Comparison of ENCODE assay signal across 1 cellular context in the genomic region with DNA sequence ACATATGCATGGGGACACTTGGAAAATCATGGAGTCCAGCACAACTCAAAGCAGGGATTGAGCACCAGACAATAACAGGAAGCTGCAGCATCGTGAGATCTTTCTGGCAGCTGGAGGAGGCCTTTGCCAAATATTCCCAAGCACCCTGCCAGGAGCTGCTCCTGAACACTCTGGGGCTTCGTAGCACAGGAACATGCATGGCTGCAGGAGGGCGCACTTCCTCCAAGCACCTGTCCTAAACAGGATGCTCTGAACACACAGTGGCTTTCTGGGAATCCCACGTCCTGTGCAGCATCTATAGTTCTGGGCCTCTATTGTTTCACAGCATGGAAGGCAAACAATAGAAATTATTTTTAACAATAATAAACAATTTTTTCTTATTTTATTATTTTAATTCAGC.
TF ChIP-seq lines count a peak whose summit lies in the region.

No MANE protein-coding gene starts in this region.

TF ChIP-seq in WTC11, 78 proteins besides CTCF, POLR2A, EP300 and RAD21 (continued from another document):
- TF ChIP-seq ATF2 (CRISPR knock-in tag; IDR thresholded peaks at IDR 0.05; ENCODE audit: borderline replicate concordance, low read depth), result no peak
- TF ChIP-seq, protein P1, sequence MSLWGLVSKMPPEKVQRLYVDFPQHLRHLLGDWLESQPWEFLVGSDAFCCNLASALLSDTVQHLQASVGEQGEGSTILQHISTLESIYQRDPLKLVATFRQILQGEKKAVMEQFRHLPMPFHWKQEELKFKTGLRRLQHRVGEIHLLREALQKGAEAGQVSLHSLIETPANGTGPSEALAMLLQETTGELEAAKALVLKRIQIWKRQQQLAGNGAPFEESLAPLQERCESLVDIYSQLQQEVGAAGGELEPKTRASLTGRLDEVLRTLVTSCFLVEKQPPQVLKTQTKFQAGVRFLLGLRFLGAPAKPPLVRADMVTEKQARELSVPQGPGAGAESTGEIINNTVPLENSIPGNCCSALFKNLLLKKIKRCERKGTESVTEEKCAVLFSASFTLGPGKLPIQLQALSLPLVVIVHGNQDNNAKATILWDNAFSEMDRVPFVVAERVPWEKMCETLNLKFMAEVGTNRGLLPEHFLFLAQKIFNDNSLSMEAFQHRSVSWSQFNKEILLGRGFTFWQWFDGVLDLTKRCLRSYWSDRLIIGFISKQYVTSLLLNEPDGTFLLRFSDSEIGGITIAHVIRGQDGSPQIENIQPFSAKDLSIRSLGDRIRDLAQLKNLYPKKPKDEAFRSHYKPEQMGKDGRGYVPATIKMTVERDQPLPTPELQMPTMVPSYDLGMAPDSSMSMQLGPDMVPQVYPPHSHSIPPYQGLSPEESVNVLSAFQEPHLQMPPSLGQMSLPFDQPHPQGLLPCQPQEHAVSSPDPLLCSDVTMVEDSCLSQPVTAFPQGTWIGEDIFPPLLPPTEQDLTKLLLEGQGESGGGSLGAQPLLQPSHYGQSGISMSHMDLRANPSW (CRISPR knock-in tag; conservative IDR thresholded peaks at IDR 0.05; ENCODE audit: low read depth), result no peak
- TF ChIP-seq PRRX2 (CRISPR knock-in tag; IDR thresholded peaks at IDR 0.05), result no peak
- no peak for TF ChIP-seq EMX1 (CRISPR knock-in tag; IDR thresholded peaks at IDR 0.05)
- no peak for TF ChIP-seq ETV6 (CRISPR knock-in tag; IDR thresholded peaks at IDR 0.05)
- no peak for TF ChIP-seq OVOL2 (CRISPR knock-in tag; IDR thresholded peaks at IDR 0.05; ENCODE audit: borderline replicate concordance)
- TF ChIP-seq ELF4 (CRISPR knock-in tag; IDR thresholded peaks at IDR 0.05; ENCODE audit: low read depth), result no peak
- no peak for TF ChIP-seq GABPB1 (CRISPR knock-in tag; IDR thresholded peaks at IDR 0.05)
- TF ChIP-seq GTF2I (CRISPR knock-in tag; conservative IDR thresholded peaks at IDR 0.05), result no peak
- no peak for TF ChIP-seq ARID4B (CRISPR knock-in tag; IDR thresholded peaks at IDR 0.05; ENCODE audit: borderline replicate concordance)
- TF ChIP-seq, protein P2, sequence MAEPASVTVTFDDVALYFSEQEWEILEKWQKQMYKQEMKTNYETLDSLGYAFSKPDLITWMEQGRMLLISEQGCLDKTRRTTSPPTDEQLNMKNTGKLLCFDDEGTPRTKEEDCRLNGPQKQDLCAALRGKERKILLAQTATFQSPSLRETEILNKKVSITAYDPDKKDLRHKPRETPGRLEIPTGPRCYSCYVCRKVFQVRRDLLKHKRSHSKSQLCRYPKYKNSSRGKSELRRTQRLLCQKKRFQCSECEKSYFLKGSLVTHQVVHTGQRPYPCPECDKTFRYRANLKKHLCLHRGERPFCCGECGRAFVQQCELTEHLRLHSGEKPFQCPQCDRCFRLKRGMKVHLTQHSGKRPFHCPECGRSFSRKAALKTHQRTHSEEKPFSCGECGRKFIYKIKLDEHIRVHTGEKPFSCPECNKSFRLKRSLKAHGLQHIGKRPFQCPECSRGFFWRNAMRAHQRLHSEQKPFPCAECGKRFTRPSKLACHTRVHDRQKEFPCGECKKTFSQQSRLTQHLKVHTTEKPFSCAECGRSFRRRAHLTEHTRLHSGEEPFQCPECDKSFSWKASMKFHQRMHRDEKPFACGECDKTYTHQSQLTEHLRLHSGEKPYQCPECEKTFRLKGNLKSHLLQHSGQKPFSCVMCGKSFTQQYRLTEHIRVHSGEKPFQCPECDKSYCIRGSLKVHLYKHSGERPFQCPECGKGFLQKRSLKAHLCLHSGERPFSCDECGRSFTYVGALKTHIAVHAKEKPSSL (CRISPR knock-in tag; conservative IDR thresholded peaks at IDR 0.05), result no peak
- TF ChIP-seq, protein P3, sequence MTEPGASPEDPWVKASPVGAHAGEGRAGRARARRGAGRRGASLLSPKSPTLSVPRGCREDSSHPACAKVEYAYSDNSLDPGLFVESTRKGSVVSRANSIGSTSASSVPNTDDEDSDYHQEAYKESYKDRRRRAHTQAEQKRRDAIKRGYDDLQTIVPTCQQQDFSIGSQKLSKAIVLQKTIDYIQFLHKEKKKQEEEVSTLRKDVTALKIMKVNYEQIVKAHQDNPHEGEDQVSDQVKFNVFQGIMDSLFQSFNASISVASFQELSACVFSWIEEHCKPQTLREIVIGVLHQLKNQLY (CRISPR knock-in tag; IDR thresholded peaks at IDR 0.05), result no peak
- no peak for TF ChIP-seq JAZF1 (CRISPR knock-in tag; IDR thresholded peaks at IDR 0.05)
- TF ChIP-seq, protein P4, sequence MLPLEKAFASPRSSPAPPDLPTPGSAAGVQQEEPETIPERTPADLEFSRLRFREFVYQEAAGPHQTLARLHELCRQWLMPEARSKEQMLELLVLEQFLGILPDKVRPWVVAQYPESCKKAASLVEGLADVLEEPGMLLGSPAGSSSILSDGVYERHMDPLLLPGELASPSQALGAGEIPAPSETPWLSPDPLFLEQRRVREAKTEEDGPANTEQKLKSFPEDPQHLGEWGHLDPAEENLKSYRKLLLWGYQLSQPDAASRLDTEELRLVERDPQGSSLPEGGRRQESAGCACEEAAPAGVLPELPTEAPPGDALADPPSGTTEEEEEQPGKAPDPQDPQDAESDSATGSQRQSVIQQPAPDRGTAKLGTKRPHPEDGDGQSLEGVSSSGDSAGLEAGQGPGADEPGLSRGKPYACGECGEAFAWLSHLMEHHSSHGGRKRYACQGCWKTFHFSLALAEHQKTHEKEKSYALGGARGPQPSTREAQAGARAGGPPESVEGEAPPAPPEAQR (CRISPR knock-in tag; IDR thresholded peaks at IDR 0.05), result no peak
- no peak for TF ChIP-seq SOX15 (CRISPR knock-in tag; IDR thresholded peaks at IDR 0.05)
- TF ChIP-seq GRHL2 (CRISPR knock-in tag; IDR thresholded peaks at IDR 0.05; ENCODE audit: insufficient replicate concordance, severe bottlenecking), result no peak
- no peak for TF ChIP-seq CREB1 (CRISPR knock-in tag; IDR thresholded peaks at IDR 0.05)
- no peak for TF ChIP-seq ZNF121 (CRISPR knock-in tag; IDR thresholded peaks at IDR 0.05)
